Comparison of ENCODE assay signal across 9 cellular contexts in genomic region chr11:74702383-74703007, GRCh38. TPM values are rescaled to one million over a fixed set of nuclear protein-coding genes. Genes with fewer than 3 reads are reported as not detected.
DNase-seq lines count a peak whose midpoint lies in the region; ATAC-seq and TF ChIP-seq lines count a peak whose summit lies in the region.
"Had no signal": no experiment of that assay in that cellular context is flagged by ENCODE, and none has a peak within 500 bp of the region (broad histone marks: within the 10 kb centered on the region; RNA-seq: fewer than 3 reads in every experiment).

No MANE protein-coding gene starts in this region.

- TF ChIP-seq CTCF in OCI-LY1 (IDR thresholded peaks at IDR 0.05; ENCODE audit: low read length), result peak; percentile 86
- TF ChIP-seq CTCF in epithelial cell of esophagus (IDR thresholded peaks at IDR 0.05; ENCODE audit: insufficient read depth, low read depth, low read length, missing control alignments), result peak; percentile 98
- TF ChIP-seq CTCF in stomach (IDR thresholded peaks at IDR 0.05), result peak in 5 of 7 experiments; percentile 63 to 91 (median 83)

- no peak overlapping the region for H3K4me2 ChIP-seq in OCI-LY1 (ENCODE audit: low read length)

- no peaks in the 10 kb centered on the region for H3F3A ChIP-seq in OCI-LY1 (ENCODE audit: insufficient read depth, low read length)

- peaks cover 0 to 1% (median 0%) of the 10 kb centered on the region in 11 donors for H3K9me3 Mint-ChIP-seq in naive thymus-derived CD4-positive, alpha-beta T cell
- H3K9me3 Mint-ChIP-seq: dendritic cell treated with granulocyte-macrophage colony-stimulating factor and Interleukin-4, amounts not matched to agents 40 ng/mL and 50 ng/mL, for 4 days had no signal

- H3K36me3 ChIP-seq in OCI-LY1 (ENCODE audit: insufficient read depth, low read length) (no peaks in the 10 kb centered on the region), stomach (peaks cover 0 to 29% (median 12%) of the 10 kb centered on the region in 4 donors)
- H3K36me3 ChIP-seq in naive thymus-derived CD4-positive, alpha-beta T cell (ENCODE audit: control insufficient read depth in 2 of 3, insufficient read depth in 3 of 3, low read length in 3 of 3), result no peaks in the 10 kb centered on the region

- 46 to 52% (median 46%) methylated on average over 14 to 15 of the region's 15 CpGs for WGBS in stomach, 5 donors

- no peak overlapping the region for H2AFZ ChIP-seq in OCI-LY1 (ENCODE audit: low read length)

- TF ChIP-seq EP300 in stomach (IDR thresholded peaks at IDR 0.05), result no peak

- no peaks in the 10 kb centered on the region for H4K20me1 ChIP-seq in OCI-LY1 (ENCODE audit: insufficient read depth, low read length)

- H3K27me3 Mint-ChIP-seq in naive thymus-derived CD4-positive, alpha-beta T cell, result peaks cover 0 to 2% (median 2%) of the 10 kb centered on the region in 5 donors

- H3K9me3 ChIP-seq in OCI-LY1 (ENCODE audit: low read length) (no peaks in the 10 kb centered on the region), stomach (no peaks in the 10 kb centered on the region)
- H3K9me3 ChIP-seq in naive thymus-derived CD4-positive, alpha-beta T cell (ENCODE audit: control insufficient read depth in 2 of 3, low read length in 3 of 3), result no peaks in the 10 kb centered on the region

- no peak for TF ChIP-seq POLR2A in stomach (IDR thresholded peaks at IDR 0.05)

- H3K9me2 ChIP-seq in OCI-LY1 (ENCODE audit: low read depth, low read length), result no peaks in the 10 kb centered on the region

- H3K4me1 ChIP-seq in OCI-LY1 (ENCODE audit: insufficient read depth, low read length, severe bottlenecking) (no peaks in the 10 kb centered on the region), stomach (peaks cover 2 to 12% (median 9%) of the 10 kb centered on the region in 4 donors)
- no peaks in the 10 kb centered on the region for H3K4me1 ChIP-seq in naive thymus-derived CD4-positive, alpha-beta T cell (ENCODE audit: control insufficient read depth in 2 of 2, insufficient read depth in 2 of 2, low read length in 2 of 2)

- no peak overlapping the region for H3K27ac ChIP-seq in OCI-LY1 (ENCODE audit: low read depth, low read length, poor library complexity, severe bottlenecking)
- no peak overlapping the region for H3K27ac ChIP-seq in naive thymus-derived CD4-positive, alpha-beta T cell (ENCODE audit: low read depth, low read length)
- H3K27ac ChIP-seq in stomach, result peak overlapping the region in 1 of 5 donors; percentile 37

- H3K27me3 ChIP-seq in OCI-LY1 (ENCODE audit: insufficient read depth, low read length) (no peaks in the 10 kb centered on the region), stomach (no peaks in the 10 kb centered on the region)
- no peaks in the 10 kb centered on the region for H3K27me3 ChIP-seq in naive thymus-derived CD4-positive, alpha-beta T cell (ENCODE audit: control insufficient read depth in 2 of 2, insufficient read depth in 2 of 2, low read length in 2 of 2)

- H3K27ac Mint-ChIP-seq in naive thymus-derived CD4-positive, alpha-beta T cell, result peak overlapping the region in 1 of 9 donors; percentile 22
- H3K27ac Mint-ChIP-seq: dendritic cell treated with granulocyte-macrophage colony-stimulating factor and Interleukin-4, amounts not matched to agents 40 ng/mL and 50 ng/mL, for 4 days had no signal

- DNase-seq in EH (ENCODE audit: low read depth) (peak; percentile 78), HS-27A (ENCODE audit: low read depth) (peak; percentile 41), epithelial cell of esophagus (ENCODE audit: low read depth) (peak; percentile 72), stomach (peak; percentile 74), cortex of kidney (lab: John Stamatoyannopoulos, UW) (no peak)
- DNase-seq in activated CD8-positive, alpha-beta memory T cell treated with anti-CD3 and anti-CD28 coated beads, Interleukin-2, amount 50 U/mL, for 4 hours, result peak; percentile 57
- peak; percentile 4 to 52 (median 41) for DNase-seq in naive thymus-derived CD4-positive, alpha-beta T cell

- CTCF ChIA-PET in naive thymus-derived CD4-positive, alpha-beta T cell (lab: Charles Lee), result interaction anchor here (0.5 to 2.4 kb wide), 6 partner anchors 26 to 1977 kb away, joined by 3 to 11 read pairs (median 3); no protein-coding TSS in a partner anchor

- no peaks in the 10 kb centered on the region for H3K79me2 ChIP-seq in OCI-LY1 (ENCODE audit: insufficient read depth, low read length)

- POLR2A ChIA-PET in naive thymus-derived CD4-positive, alpha-beta T cell (lab: Charles Lee), result no interaction called here

- H3K4me3 ChIP-seq in OCI-LY1 (ENCODE audit: low read depth, low read length, poor library complexity, severe bottlenecking) (no peak overlapping the region), epithelial cell of esophagus (ENCODE audit: low read length) (no peak overlapping the region), stomach (no peak overlapping the region)
- H3K4me3 ChIP-seq in naive thymus-derived CD4-positive, alpha-beta T cell (ENCODE audit: low read length), result no peak overlapping the region

- peaks cover 0 to 8% (median 0%) of the 10 kb centered on the region in 7 donors for H3K4me1 Mint-ChIP-seq in naive thymus-derived CD4-positive, alpha-beta T cell

- intact Hi-C loops in naive thymus-derived CD4-positive, alpha-beta T cell (cut with micrococcal nuclease), result loop anchor here (1.0 kb wide), 3 partner anchors 24 to 546 kb away; no protein-coding TSS in a partner anchor
- intact Hi-C loops in stomach (cut with DNase I; ENCODE audit: low total_unique reads), result no loop called here

- no peak overlapping the region for H3K4me3 Mint-ChIP-seq in naive thymus-derived CD4-positive, alpha-beta T cell
- H3K4me3 Mint-ChIP-seq: dendritic cell treated with granulocyte-macrophage colony-stimulating factor and Interleukin-4, amounts not matched to agents 40 ng/mL and 50 ng/mL, for 4 days had no signal

- ATAC-seq in naive thymus-derived CD4-positive, alpha-beta T cell, result peak; percentile 78

- H3K9ac ChIP-seq in OCI-LY1 (ENCODE audit: low read length), result no peak overlapping the region

- no peaks in the 10 kb centered on the region for H3K36me3 Mint-ChIP-seq in naive thymus-derived CD4-positive, alpha-beta T cell

RNA-seq across cellular contexts. Expression of gene CHRDL2, which starts 28.7 kb away (rescaled TPM):
- total RNA-seq in naive thymus-derived CD4-positive, alpha-beta T cell, result not detected
- not detected for polyA plus RNA-seq in naive thymus-derived CD4-positive, alpha-beta T cell
- 10 to 100 TPM in 2 of 5 donors, 1 to 10 TPM in 2, under 1 TPM in 1; 0.92 to 14.6 (median 7.2) TPM for total RNA-seq in stomach
- polyA plus RNA-seq in stomach, result 10 to 100 TPM in 1 of 3 donors, 1 to 10 TPM in 1, not detected in 1; 5.4 to 38.4 TPM

RNA-seq across cellular contexts. Expression of gene RNF169, which starts 46.2 kb away (rescaled TPM):
- total RNA-seq in naive thymus-derived CD4-positive, alpha-beta T cell, result 10 to 100 TPM; 17.9 to 25.5 (median 22.2) TPM
- 1 to 10 TPM; 1.1 to 1.6 TPM for polyA plus RNA-seq in naive thymus-derived CD4-positive, alpha-beta T cell
- 10 to 100 TPM in 3 of 5 donors, 1 to 10 TPM in 2; 7.0 to 28.1 (median 14.5) TPM for total RNA-seq in stomach
- 1 to 10 TPM; 2.1 to 2.9 (median 2.6) TPM for polyA plus RNA-seq in stomach
